In genomic region chr15:74427607-74428441, GRCh38 we compare ENCODE assay signal across 1 cellular context.
TF ChIP-seq lines count a peak whose summit lies in the region.

No MANE protein-coding gene starts in this region.

TF ChIP-seq in HepG2, 621 proteins besides CTCF, POLR2A, EP300 and RAD21 (continues in another document):
- TF ChIP-seq NPAS2 (CRISPR knock-in tag; IDR thresholded peaks at IDR 0.05; ENCODE audit: borderline replicate concordance) (no peak), ZMYM4 (CRISPR knock-in tag; IDR thresholded peaks at IDR 0.05) (0 out of 2 replicates have a peak, but pooled peaks have one; percentile 24), ZNF687 (CRISPR knock-in tag; IDR thresholded peaks at IDR 0.05) (0 out of 2 replicates have a peak, but pooled peaks have one; percentile 6), ZFP41 (CRISPR knock-in tag; IDR thresholded peaks at IDR 0.05; ENCODE audit: borderline replicate concordance) (no peak), NR2F6 (IDR thresholded peaks at IDR 0.05) (0 out of 2 replicates have a peak, but pooled peaks have one; percentile 36), NR2F6 (CRISPR knock-in tag; IDR thresholded peaks at IDR 0.05) (peak; percentile 57; the same call in 1 of the 2 replicates), ZNF17 (CRISPR knock-in tag; IDR thresholded peaks at IDR 0.05) (no peak), ZFP36 (IDR thresholded peaks at IDR 0.05; ENCODE audit: borderline replicate concordance, low read depth, low read length, partially characterized antibody) (peak; percentile 97), PTBP1 (IDR thresholded peaks at IDR 0.05; ENCODE audit: low read depth, low read length, poor library complexity, severe bottlenecking) (no peak), ZBTB8A (CRISPR knock-in tag; IDR thresholded peaks at IDR 0.05; ENCODE audit: borderline replicate concordance, low read depth) (no peak), CENPBD1 (CRISPR knock-in tag; IDR thresholded peaks at IDR 0.05; ENCODE audit: borderline replicate concordance, low read depth) (no peak), ADNP (CRISPR knock-in tag; IDR thresholded peaks at IDR 0.05) (peak; percentile 79; the same call in 1 of the 2 replicates), ZKSCAN5 (CRISPR knock-in tag; IDR thresholded peaks at IDR 0.05) (0 out of 2 replicates have a peak, but pooled peaks have one; percentile 35), ZNF430 (CRISPR knock-in tag; IDR thresholded peaks at IDR 0.05) (0 out of 2 replicates have a peak, but pooled peaks have one; percentile 5), RARA (CRISPR knock-in tag; IDR thresholded peaks at IDR 0.05) (peak; percentile 21; the same call in 1 of the 2 replicates), ZMYM2 (CRISPR knock-in tag; IDR thresholded peaks at IDR 0.05) (0 out of 2 replicates have a peak, but pooled peaks have one; percentile 39), ZNF629 (CRISPR knock-in tag; conservative IDR thresholded peaks at IDR 0.05) (0 out of 2 replicates have a peak, but pooled peaks have one; percentile 22), GABPB1 (CRISPR knock-in tag; IDR thresholded peaks at IDR 0.05) (0 out of 2 replicates have a peak, but pooled peaks have one; percentile 17), ZNF292 (CRISPR knock-in tag; IDR thresholded peaks at IDR 0.05; ENCODE audit: borderline replicate concordance, low read depth) (0 out of 2 replicates have a peak, but pooled peaks have one; percentile 25), HNF4A (CRISPR knock-in tag; IDR thresholded peaks at IDR 0.05) (peak; percentile 45), PHF21A (CRISPR knock-in tag; IDR thresholded peaks at IDR 0.05) (no peak), ZNF777 (CRISPR knock-in tag; IDR thresholded peaks at IDR 0.05) (0 out of 2 replicates have a peak, but pooled peaks have one; percentile 10), CEBPB (IDR thresholded peaks at IDR 0.05; ENCODE audit: borderline replicate concordance, low read depth, low read length) (0 out of 2 replicates have a peak, but pooled peaks have one; percentile 7), CEBPG (CRISPR knock-in tag; IDR thresholded peaks at IDR 0.05) (peak; percentile 63), ZNF614 (CRISPR knock-in tag; IDR thresholded peaks at IDR 0.05; ENCODE audit: borderline replicate concordance) (0 out of 2 replicates have a peak, but pooled peaks have one; percentile 34), RCOR2 (CRISPR knock-in tag; IDR thresholded peaks at IDR 0.05) (peak; percentile 43; the same call in 1 of the 2 replicates), SP5 (CRISPR knock-in tag; IDR thresholded peaks at IDR 0.05; ENCODE audit: borderline replicate concordance, low read depth) (0 out of 2 replicates have a peak, but pooled peaks have one; percentile 29), CAMTA2 (CRISPR knock-in tag; IDR thresholded peaks at IDR 0.05; ENCODE audit: borderline replicate concordance) (no peak), HDAC2 (CRISPR knock-in tag; IDR thresholded peaks at IDR 0.05) (0 out of 2 replicates have a peak, but pooled peaks have one; percentile 37), CHD4 (IDR thresholded peaks at IDR 0.05; ENCODE audit: borderline replicate concordance, low read length) (peak; percentile 79; the same call in 1 of the 2 replicates), ZNF605 (CRISPR knock-in tag; IDR thresholded peaks at IDR 0.05) (0 out of 2 replicates have a peak, but pooled peaks have one; percentile 43), NFYC (CRISPR knock-in tag; IDR thresholded peaks at IDR 0.05) (no peak), ZNF343 (CRISPR knock-in tag; IDR thresholded peaks at IDR 0.05) (peak; percentile 35; the same call in 1 of the 2 replicates), ZMYM3 (CRISPR knock-in tag; IDR thresholded peaks at IDR 0.05) (peak; percentile 98), NFIB (CRISPR knock-in tag; IDR thresholded peaks at IDR 0.05; ENCODE audit: borderline replicate concordance) (no peak), TBX2 (CRISPR knock-in tag; IDR thresholded peaks at IDR 0.05; ENCODE audit: borderline replicate concordance) (0 out of 2 replicates have a peak, but pooled peaks have one; percentile 17), FOXP4 (CRISPR knock-in tag; IDR thresholded peaks at IDR 0.05) (0 out of 2 replicates have a peak, but pooled peaks have one; percentile 25), PITX1 (CRISPR knock-in tag; IDR thresholded peaks at IDR 0.05) (peak; percentile 27; the same call in 1 of the 2 replicates), ZNF501 (CRISPR knock-in tag; IDR thresholded peaks at IDR 0.05) (0 out of 2 replicates have a peak, but pooled peaks have one; percentile 19), ZBTB37 (CRISPR knock-in tag; IDR thresholded peaks at IDR 0.05) (no peak), ZSCAN9 (CRISPR knock-in tag; IDR thresholded peaks at IDR 0.05; ENCODE audit: borderline replicate concordance) (no peak)
- TF ChIP-seq, protein P1, sequence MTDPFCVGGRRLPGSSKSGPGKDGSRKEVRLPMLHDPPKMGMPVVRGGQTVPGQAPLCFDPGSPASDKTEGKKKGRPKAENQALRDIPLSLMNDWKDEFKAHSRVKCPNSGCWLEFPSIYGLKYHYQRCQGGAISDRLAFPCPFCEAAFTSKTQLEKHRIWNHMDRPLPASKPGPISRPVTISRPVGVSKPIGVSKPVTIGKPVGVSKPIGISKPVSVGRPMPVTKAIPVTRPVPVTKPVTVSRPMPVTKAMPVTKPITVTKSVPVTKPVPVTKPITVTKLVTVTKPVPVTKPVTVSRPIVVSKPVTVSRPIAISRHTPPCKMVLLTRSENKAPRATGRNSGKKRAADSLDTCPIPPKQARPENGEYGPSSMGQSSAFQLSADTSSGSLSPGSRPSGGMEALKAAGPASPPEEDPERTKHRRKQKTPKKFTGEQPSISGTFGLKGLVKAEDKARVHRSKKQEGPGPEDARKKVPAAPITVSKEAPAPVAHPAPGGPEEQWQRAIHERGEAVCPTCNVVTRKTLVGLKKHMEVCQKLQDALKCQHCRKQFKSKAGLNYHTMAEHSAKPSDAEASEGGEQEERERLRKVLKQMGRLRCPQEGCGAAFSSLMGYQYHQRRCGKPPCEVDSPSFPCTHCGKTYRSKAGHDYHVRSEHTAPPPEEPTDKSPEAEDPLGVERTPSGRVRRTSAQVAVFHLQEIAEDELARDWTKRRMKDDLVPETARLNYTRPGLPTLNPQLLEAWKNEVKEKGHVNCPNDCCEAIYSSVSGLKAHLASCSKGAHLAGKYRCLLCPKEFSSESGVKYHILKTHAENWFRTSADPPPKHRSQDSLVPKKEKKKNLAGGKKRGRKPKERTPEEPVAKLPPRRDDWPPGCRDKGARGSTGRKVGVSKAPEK (CRISPR knock-in tag; IDR thresholded peaks at IDR 0.05; ENCODE audit: borderline replicate concordance) = no peak
- TF ChIP-seq, protein P2, sequence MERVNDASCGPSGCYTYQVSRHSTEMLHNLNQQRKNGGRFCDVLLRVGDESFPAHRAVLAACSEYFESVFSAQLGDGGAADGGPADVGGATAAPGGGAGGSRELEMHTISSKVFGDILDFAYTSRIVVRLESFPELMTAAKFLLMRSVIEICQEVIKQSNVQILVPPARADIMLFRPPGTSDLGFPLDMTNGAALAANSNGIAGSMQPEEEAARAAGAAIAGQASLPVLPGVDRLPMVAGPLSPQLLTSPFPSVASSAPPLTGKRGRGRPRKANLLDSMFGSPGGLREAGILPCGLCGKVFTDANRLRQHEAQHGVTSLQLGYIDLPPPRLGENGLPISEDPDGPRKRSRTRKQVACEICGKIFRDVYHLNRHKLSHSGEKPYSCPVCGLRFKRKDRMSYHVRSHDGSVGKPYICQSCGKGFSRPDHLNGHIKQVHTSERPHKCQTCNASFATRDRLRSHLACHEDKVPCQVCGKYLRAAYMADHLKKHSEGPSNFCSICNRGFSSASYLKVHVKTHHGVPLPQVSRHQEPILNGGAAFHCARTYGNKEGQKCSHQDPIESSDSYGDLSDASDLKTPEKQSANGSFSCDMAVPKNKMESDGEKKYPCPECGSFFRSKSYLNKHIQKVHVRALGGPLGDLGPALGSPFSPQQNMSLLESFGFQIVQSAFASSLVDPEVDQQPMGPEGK (CRISPR knock-in tag; IDR thresholded peaks at IDR 0.05) = peak; percentile 76
- TF ChIP-seq, protein P3, sequence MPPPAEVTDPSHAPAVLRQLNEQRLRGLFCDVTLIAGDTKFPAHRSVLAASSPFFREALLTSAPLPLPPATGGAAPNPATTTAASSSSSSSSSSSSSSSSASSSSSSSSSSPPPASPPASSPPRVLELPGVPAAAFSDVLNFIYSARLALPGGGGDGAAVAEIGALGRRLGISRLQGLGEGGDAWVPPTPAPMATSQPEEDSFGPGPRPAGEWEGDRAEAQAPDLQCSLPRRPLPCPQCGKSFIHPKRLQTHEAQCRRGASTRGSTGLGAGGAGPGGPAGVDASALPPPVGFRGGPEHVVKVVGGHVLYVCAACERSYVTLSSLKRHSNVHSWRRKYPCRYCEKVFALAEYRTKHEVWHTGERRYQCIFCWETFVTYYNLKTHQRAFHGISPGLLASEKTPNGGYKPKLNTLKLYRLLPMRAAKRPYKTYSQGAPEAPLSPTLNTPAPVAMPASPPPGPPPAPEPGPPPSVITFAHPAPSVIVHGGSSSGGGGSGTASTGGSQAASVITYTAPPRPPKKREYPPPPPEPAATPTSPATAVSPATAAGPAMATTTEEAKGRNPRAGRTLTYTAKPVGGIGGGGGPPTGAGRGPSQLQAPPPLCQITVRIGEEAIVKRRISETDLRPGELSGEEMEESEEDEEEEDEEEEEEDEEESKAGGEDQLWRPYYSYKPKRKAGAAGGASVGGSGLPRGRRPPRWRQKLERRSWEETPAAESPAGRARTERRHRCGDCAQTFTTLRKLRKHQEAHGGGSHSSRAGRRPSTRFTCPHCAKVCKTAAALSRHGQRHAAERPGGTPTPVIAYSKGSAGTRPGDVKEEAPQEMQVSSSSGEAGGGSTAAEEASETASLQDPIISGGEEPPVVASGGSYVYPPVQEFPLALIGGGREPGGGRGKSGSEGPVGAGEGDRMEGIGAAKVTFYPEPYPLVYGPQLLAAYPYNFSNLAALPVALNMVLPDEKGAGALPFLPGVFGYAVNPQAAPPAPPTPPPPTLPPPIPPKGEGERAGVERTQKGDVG (CRISPR knock-in tag; IDR thresholded peaks at IDR 0.05; ENCODE audit: borderline replicate concordance) = no peak
- TF ChIP-seq, protein P4, sequence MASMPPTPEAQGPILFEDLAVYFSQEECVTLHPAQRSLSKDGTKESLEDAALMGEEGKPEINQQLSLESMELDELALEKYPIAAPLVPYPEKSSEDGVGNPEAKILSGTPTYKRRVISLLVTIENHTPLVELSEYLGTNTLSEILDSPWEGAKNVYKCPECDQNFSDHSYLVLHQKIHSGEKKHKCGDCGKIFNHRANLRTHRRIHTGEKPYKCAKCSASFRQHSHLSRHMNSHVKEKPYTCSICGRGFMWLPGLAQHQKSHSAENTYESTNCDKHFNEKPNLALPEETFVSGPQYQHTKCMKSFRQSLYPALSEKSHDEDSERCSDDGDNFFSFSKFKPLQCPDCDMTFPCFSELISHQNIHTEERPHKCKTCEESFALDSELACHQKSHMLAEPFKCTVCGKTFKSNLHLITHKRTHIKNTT (CRISPR knock-in tag; IDR thresholded peaks at IDR 0.05) = no peak
